ENCODE assay signal across 15 cellular contexts in the genomic region with DNA sequence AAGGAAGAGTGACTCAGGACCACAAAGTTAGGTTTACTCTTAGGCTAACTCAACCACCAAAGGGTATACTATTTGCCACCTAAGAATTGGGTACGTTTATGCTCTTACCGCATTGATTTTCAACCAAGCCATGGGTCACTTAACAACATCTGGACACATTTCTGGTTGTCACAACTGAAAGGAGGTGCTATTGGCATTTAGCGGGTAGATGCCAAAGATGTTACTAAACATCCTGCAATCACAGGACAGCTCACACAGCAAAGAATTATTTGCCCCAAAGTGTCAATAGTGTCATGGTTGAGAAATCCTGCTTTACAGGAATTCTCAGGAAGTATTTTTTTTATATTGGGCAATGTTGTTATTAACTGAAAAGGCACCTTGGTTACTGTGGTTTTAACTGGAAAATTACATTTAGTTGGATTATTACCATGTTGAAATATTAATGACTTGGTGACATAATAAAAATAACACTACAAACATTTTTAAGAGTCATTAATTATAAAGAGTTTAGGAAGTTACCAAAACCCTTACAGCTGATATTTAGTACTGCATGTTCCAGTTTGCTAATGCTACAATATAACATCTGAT.
DNase-seq lines count a peak whose midpoint lies in the region; ATAC-seq, FAIRE-seq and TF ChIP-seq lines count a peak whose summit lies in the region.
"Had no signal": no experiment of that assay in that cellular context is flagged by ENCODE, and none has a peak within 500 bp of the region (broad histone marks: within the 10 kb centered on the region; RNA-seq: fewer than 3 reads in every experiment).

No MANE protein-coding gene starts in this region.

- dilution Hi-C loops in keratinocyte (cut with MboI; ENCODE audit: extremely low pct_ligation_motif_present, low sequenced_read_pairs) = no loop called here

- FAIRE-seq in astrocyte (lab: Jason Lieb, UNC) (peak; percentile 88), keratinocyte (lab: Jason Lieb, UNC) (peak; percentile 91)
- FAIRE-seq: TTC549 had no signal

- H3K79me2 ChIP-seq in HCT116 (ENCODE audit: insufficient read depth, low read length) (no peaks in the 10 kb centered on the region), astrocyte (ENCODE audit: insufficient read depth, low read length) (no peaks in the 10 kb centered on the region), keratinocyte (ENCODE audit: control insufficient read depth, insufficient read depth, low read length) (no peaks in the 10 kb centered on the region), neural progenitor cell (ENCODE audit: low read depth) (no peaks in the 10 kb centered on the region)

- H3K4me3 ChIP-seq in HCT116 (replicated peaks in 1 of 2; ENCODE audit: low read depth in 1 of 2, low read length in 2 of 2) (peak overlapping the region in 1 of 2 experiments; percentile 13; a peak in 1 of 4 replicates), astrocyte (ENCODE audit: insufficient read depth, low read depth, low read length) (no peak overlapping the region), keratinocyte (ENCODE audit: control insufficient read depth in 2 of 3, extremely low read depth in 1 of 3, insufficient read depth in 2 of 3, low read depth in 1 of 3, low read length in 3 of 3) (peak overlapping the region in 1 of 3 experiments; percentile 11), neural progenitor cell (no peak overlapping the region)
- H3K4me3 ChIP-seq: colonic mucosa, right atrium auricular region had no signal

- no peaks in the 10 kb centered on the region for H3K9me2 ChIP-seq in HCT116 (ENCODE audit: insufficient read depth)

- RAD21 ChIA-PET in HCT116 (lab: Charles Lee; ENCODE audit: low non-redundant PET in 1 of 2, low total read pairs in 2 of 2, uncharacterized antibody in 2 of 2, unreplicated experiment in 2 of 2) = no interaction called here

- peak; percentile 44 for TF ChIP-seq RAD21 in HCT116 (IDR thresholded peaks at IDR 0.05; ENCODE audit: low read depth)

- CTCF ChIA-PET in HCT116 (lab: Charles Lee) = no interaction called here

- H3K9me3 ChIP-seq in HCT116 (ENCODE audit: control insufficient read depth in 1 of 2, insufficient read depth in 1 of 2, low read depth in 1 of 2, low read length in 2 of 2) = peaks cover 0 to 10% of the 10 kb centered on the region in 2 experiments; a peak in 1 of 4 replicates
- peaks cover 6% of the 10 kb centered on the region for H3K9me3 ChIP-seq in astrocyte (ENCODE audit: insufficient read depth, low read depth, low read length)
- peaks cover 6% of the 10 kb centered on the region for H3K9me3 ChIP-seq in keratinocyte (ENCODE audit: control insufficient read depth, low read depth, low read length)
- no peaks in the 10 kb centered on the region for H3K9me3 ChIP-seq in neural progenitor cell (ENCODE audit: low read depth)
- H3K9me3 ChIP-seq: colonic mucosa had no signal

- peak; percentile 88 for DNase-seq in A172 (ENCODE audit: low spot score)
- DNase-seq in HCT116 (ENCODE audit: low read depth, low spot score) = peak; percentile 95
- DNase-seq in astrocyte (ENCODE audit: low read depth) = peak; percentile 93
- DNase-seq in keratinocyte (ENCODE audit: low read depth, low spot score) = peak; percentile 81
- DNase-seq in neural progenitor cell (ENCODE audit: low spot score) = no peak
- no peak for DNase-seq in germinal center (ENCODE audit: low spot score)
- DNase-seq in GDM1 (lab: John Stamatoyannopoulos, UW) = no peak
- DNase-seq in SKM-1 (lab: John Stamatoyannopoulos, UW; ENCODE audit: unreplicated experiment) = no peak
- DNase-seq: activated T-cell treated with anti-CD3 and anti-CD28 coated beads, Interleukin-2, amount 50 U/mL, for 48 hours; colonic mucosa; Kasumi-1; NCI-H526 treated with DMSO at 0.1 percent for 48 hours; stimulated activated CD8-positive, alpha-beta memory T cell treated with anti-CD3 and anti-CD28 coated beads, Interleukin-4, amount 100 ng/mL, for 48 hours had no signal

- peak overlapping the region; percentile 55; the same call in 1 of the 2 replicates for H3K27ac ChIP-seq in HCT116 (ENCODE audit: low read depth, low read length)
- peak overlapping the region; percentile 60 for H3K27ac ChIP-seq in astrocyte (ENCODE audit: low read depth, low read length)
- H3K27ac ChIP-seq in keratinocyte (ENCODE audit: control insufficient read depth, insufficient read depth, low read length) = peak overlapping the region; percentile 97
- H3K27ac ChIP-seq in neural progenitor cell = no peak overlapping the region
- H3K27ac ChIP-seq: colonic mucosa, right atrium auricular region had no signal

- H3K27ac Mint-ChIP-seq in astrocyte (ENCODE audit: unreplicated experiment) (peak overlapping the region; percentile 89), neural progenitor cell (no peak overlapping the region)

- H3K36me3 Mint-ChIP-seq in astrocyte (ENCODE audit: low read depth, unreplicated experiment) (no peaks in the 10 kb centered on the region), neural progenitor cell (no peaks in the 10 kb centered on the region)

- H3K4me2 ChIP-seq in HCT116 (ENCODE audit: low read length) (peak overlapping the region; percentile 60), astrocyte (ENCODE audit: low read length) (peak overlapping the region; percentile 35), keratinocyte (ENCODE audit: control insufficient read depth, extremely low read depth, insufficient read depth, low read depth, low read length) (peak overlapping the region; percentile 63), neural progenitor cell (no peak overlapping the region)

- no peaks in the 10 kb centered on the region for H3K9me1 ChIP-seq in keratinocyte (ENCODE audit: control insufficient read depth, extremely low read depth, insufficient read depth, low read length)

- peak overlapping the region; percentile 56 for H3K9ac ChIP-seq in HCT116 (ENCODE audit: low read length)
- H3K9ac ChIP-seq in astrocyte (ENCODE audit: low read length) = peak overlapping the region; percentile 24
- H3K9ac ChIP-seq in keratinocyte (ENCODE audit: control insufficient read depth, extremely low read depth, insufficient read depth, low read length) = peak overlapping the region; percentile 46
- no peak overlapping the region for H3K9ac ChIP-seq in neural progenitor cell

- H3K27me3 ChIP-seq in HCT116 (ENCODE audit: insufficient read depth, low read length) (no peaks in the 10 kb centered on the region), astrocyte (ENCODE audit: insufficient read depth, low read length) (no peaks in the 10 kb centered on the region), keratinocyte (ENCODE audit: control insufficient read depth, extremely low read depth, insufficient read depth, low read length) (no peaks in the 10 kb centered on the region), neural progenitor cell (no peaks in the 10 kb centered on the region)
- H3K27me3 ChIP-seq: colonic mucosa, right atrium auricular region had no signal

- peaks cover 0 to 11% of the 10 kb centered on the region in 2 experiments; a peak in 2 of 4 replicates for H3K36me3 ChIP-seq in HCT116 (ENCODE audit: control insufficient read depth in 1 of 2, insufficient read depth in 2 of 2, low read length in 2 of 2)
- no peaks in the 10 kb centered on the region for H3K36me3 ChIP-seq in astrocyte (ENCODE audit: insufficient read depth, low read length)
- no peaks in the 10 kb centered on the region for H3K36me3 ChIP-seq in keratinocyte (ENCODE audit: control insufficient read depth in 2 of 2, extremely low read depth in 1 of 2, insufficient read depth in 2 of 2, low read length in 2 of 2)
- H3K36me3 ChIP-seq in neural progenitor cell = no peaks in the 10 kb centered on the region
- H3K36me3 ChIP-seq: colonic mucosa, right atrium auricular region had no signal

- no peaks in the 10 kb centered on the region for H3K27me3 Mint-ChIP-seq in astrocyte (ENCODE audit: low read depth, unreplicated experiment)
- no peaks in the 10 kb centered on the region for H3K27me3 Mint-ChIP-seq in neural progenitor cell (ENCODE audit: insufficient read depth, low read depth)

- TF ChIP-seq CTCF in HCT116 (IDR thresholded peaks at IDR 0.05 in 2 of 3, conservative IDR thresholded peaks at IDR 0.05 in 1 of 3; ENCODE audit: borderline replicate concordance in 1 of 3, insufficient read depth in 1 of 3, low read depth in 2 of 3, low read length in 2 of 3) (no peak), astrocyte (IDR thresholded peaks at IDR 0.05; ENCODE audit: insufficient read depth, low read depth, low read length) (no peak), keratinocyte (optimal IDR thresholded peaks at IDR 0.05 in 1 of 3, IDR thresholded peaks at IDR 0.05 in 1 of 3, conservative IDR thresholded peaks at IDR 0.05 in 1 of 3; ENCODE audit: extremely low read depth in 1 of 3, insufficient read depth in 2 of 3, low read length in 3 of 3) (no peak), neural progenitor cell (IDR thresholded peaks at IDR 0.05) (no peak)

- peak; percentile 90 for ATAC-seq in HCT116

- TF ChIP-seq POLR2A in HCT116 (IDR thresholded peaks at IDR 0.05; ENCODE audit: borderline replicate concordance, extremely low read depth, insufficient read depth, insufficient read length) = no peak

- intact Hi-C loops in HCT116 (cut with micrococcal nuclease) = no loop called here

- no peaks in the 10 kb centered on the region for H3F3A ChIP-seq in neural progenitor cell (ENCODE audit: low read depth)

- H3K4me1 ChIP-seq in HCT116 (ENCODE audit: control insufficient read depth in 1 of 2, insufficient read depth in 2 of 2, low read length in 2 of 2) (peaks cover 13 to 30% of the 10 kb centered on the region in 2 experiments), astrocyte (ENCODE audit: insufficient read depth, low read length) (peaks cover 15% of the 10 kb centered on the region), keratinocyte (ENCODE audit: control insufficient read depth, extremely low read depth, insufficient read depth, low read length) (peaks cover 22% of the 10 kb centered on the region), neural progenitor cell (peaks cover 5% of the 10 kb centered on the region)
- H3K4me1 ChIP-seq: colonic mucosa, right atrium auricular region had no signal

- H4K20me1 ChIP-seq in HCT116 (ENCODE audit: insufficient read depth) = no peaks in the 10 kb centered on the region
- H4K20me1 ChIP-seq in astrocyte (ENCODE audit: insufficient read depth, low read length) = no peaks in the 10 kb centered on the region
- no peaks in the 10 kb centered on the region for H4K20me1 ChIP-seq in keratinocyte (ENCODE audit: control insufficient read depth, extremely low read depth, insufficient read depth, low read length)
- no peaks in the 10 kb centered on the region for H4K20me1 ChIP-seq in neural progenitor cell (ENCODE audit: low read depth)

- H2AFZ ChIP-seq in HCT116 (ENCODE audit: low read depth, low read length, poor library complexity, severe bottlenecking) = peak overlapping the region; percentile 55
- H2AFZ ChIP-seq in astrocyte (ENCODE audit: low read depth, low read length) = no peak overlapping the region
- H2AFZ ChIP-seq in keratinocyte (ENCODE audit: control insufficient read depth, low read length) = no peak overlapping the region
- no peak overlapping the region for H2AFZ ChIP-seq in neural progenitor cell (replicated peaks)

- H3K4me1 Mint-ChIP-seq in astrocyte (ENCODE audit: low read depth, unreplicated experiment) (peaks cover 8% of the 10 kb centered on the region), neural progenitor cell (peaks cover 6% of the 10 kb centered on the region)

- no TSS peak for BruUV-seq in HCT116 (replicated peaks; lab: Mats Ljungman, UMichigan)

- H3K9me3 Mint-ChIP-seq in astrocyte (ENCODE audit: unreplicated experiment) = no peaks in the 10 kb centered on the region
- H3K9me3 Mint-ChIP-seq in neural progenitor cell = peaks cover 8% of the 10 kb centered on the region

- H3K4me3 Mint-ChIP-seq in astrocyte (ENCODE audit: unreplicated experiment) (no peak overlapping the region), neural progenitor cell (no peak overlapping the region)

- POLR2A ChIA-PET in HCT116 (lab: Charles Lee) = no interaction called here

Comparison
In these comparisons a context has a peak if more than half of its experiments do, and no peak if none do; other contexts are left out.
1. DNase-seq: peak in A172 (single experiment), HCT116 (single experiment), astrocyte (single experiment) and keratinocyte (single experiment); none in neural progenitor cell (single experiment), germinal center (single experiment), GDM1 (single experiment) and SKM-1 (single experiment).